1 cellular context compared by ENCODE assay signal in genomic region chr18:68714707-68715496, GRCh38.
TF ChIP-seq lines count a peak whose summit lies in the region.

A gene with protein sequence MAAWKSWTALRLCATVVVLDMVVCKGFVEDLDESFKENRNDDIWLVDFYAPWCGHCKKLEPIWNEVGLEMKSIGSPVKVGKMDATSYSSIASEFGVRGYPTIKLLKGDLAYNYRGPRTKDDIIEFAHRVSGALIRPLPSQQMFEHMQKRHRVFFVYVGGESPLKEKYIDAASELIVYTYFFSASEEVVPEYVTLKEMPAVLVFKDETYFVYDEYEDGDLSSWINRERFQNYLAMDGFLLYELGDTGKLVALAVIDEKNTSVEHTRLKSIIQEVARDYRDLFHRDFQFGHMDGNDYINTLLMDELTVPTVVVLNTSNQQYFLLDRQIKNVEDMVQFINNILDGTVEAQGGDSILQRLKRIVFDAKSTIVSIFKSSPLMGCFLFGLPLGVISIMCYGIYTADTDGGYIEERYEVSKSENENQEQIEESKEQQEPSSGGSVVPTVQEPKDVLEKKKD (minus strand): TSS chr18:68715108. CDS start chr18:68714981, 127 bp downstream.

TF ChIP-seq in HepG2, 621 proteins besides CTCF, POLR2A, EP300 and RAD21 (continued from another document and continues in another):
- TF ChIP-seq, protein P1, sequence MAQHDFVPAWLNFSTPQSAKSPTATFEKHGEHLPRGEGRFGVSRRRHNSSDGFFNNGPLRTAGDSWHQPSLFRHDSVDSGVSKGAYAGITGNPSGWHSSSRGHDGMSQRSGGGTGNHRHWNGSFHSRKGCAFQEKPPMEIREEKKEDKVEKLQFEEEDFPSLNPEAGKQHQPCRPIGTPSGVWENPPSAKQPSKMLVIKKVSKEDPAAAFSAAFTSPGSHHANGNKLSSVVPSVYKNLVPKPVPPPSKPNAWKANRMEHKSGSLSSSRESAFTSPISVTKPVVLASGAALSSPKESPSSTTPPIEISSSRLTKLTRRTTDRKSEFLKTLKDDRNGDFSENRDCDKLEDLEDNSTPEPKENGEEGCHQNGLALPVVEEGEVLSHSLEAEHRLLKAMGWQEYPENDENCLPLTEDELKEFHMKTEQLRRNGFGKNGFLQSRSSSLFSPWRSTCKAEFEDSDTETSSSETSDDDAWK (CRISPR knock-in tag; IDR thresholded peaks at IDR 0.05) = no peak
- TF ChIP-seq, protein P2, sequence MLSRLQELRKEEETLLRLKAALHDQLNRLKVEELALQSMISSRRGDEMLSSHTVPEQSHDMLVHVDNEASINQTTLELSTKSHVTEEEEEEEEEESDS (CRISPR knock-in tag; IDR thresholded peaks at IDR 0.05; ENCODE audit: borderline replicate concordance) = peak; percentile 79; the same call in 1 of the 2 replicates
- TF ChIP-seq SRSF9 (IDR thresholded peaks at IDR 0.05; ENCODE audit: borderline replicate concordance, insufficient read depth, low read depth, low read length, poor library complexity, severe bottlenecking) (no peak), ZSCAN20 (CRISPR knock-in tag; IDR thresholded peaks at IDR 0.05; ENCODE audit: borderline replicate concordance) (no peak; the same call in 1 of the 2 replicates), ISL2 (CRISPR knock-in tag; IDR thresholded peaks at IDR 0.05) (peak; percentile 72), BRF2 (CRISPR knock-in tag; IDR thresholded peaks at IDR 0.05) (peak; percentile 85; the same call in 1 of the 2 replicates), TEAD2 (CRISPR knock-in tag; IDR thresholded peaks at IDR 0.05) (peak; percentile 70; the same call in 1 of the 2 replicates), SNAI1 (CRISPR knock-in tag; IDR thresholded peaks at IDR 0.05; ENCODE audit: borderline replicate concordance) (peak; percentile 82), NRL (CRISPR knock-in tag; IDR thresholded peaks at IDR 0.05; ENCODE audit: borderline replicate concordance) (peak; percentile 96; the same call in 1 of the 2 replicates), RBFOX2 (IDR thresholded peaks at IDR 0.05; ENCODE audit: low read depth, low read length) (peak; percentile 89), HNF4G (IDR thresholded peaks at IDR 0.05; ENCODE audit: borderline replicate concordance, low read depth, low read length) (0 out of 2 replicates have a peak, but pooled peaks have one; percentile 3), HNF4G (CRISPR knock-in tag; IDR thresholded peaks at IDR 0.05; ENCODE audit: borderline replicate concordance, low read depth) (0 out of 2 replicates have a peak, but pooled peaks have one; percentile 51), SP140L (CRISPR knock-in tag; IDR thresholded peaks at IDR 0.05; ENCODE audit: borderline replicate concordance) (0 out of 2 replicates have a peak, but pooled peaks have one; percentile 28), ZNF619 (CRISPR knock-in tag; IDR thresholded peaks at IDR 0.05) (peak; percentile 44; the same call in 1 of the 2 replicates), SP2 (CRISPR knock-in tag; IDR thresholded peaks at IDR 0.05) (peak; percentile 54), EED (CRISPR knock-in tag; IDR thresholded peaks at IDR 0.05) (peak; percentile 93; the same call in 1 of the 2 replicates), STAG1 (CRISPR knock-in tag; IDR thresholded peaks at IDR 0.05) (no peak), ZNF382 (CRISPR knock-in tag; IDR thresholded peaks at IDR 0.05; ENCODE audit: borderline replicate concordance) (no peak), SMAD1 (CRISPR knock-in tag; IDR thresholded peaks at IDR 0.05; ENCODE audit: borderline replicate concordance, low read depth) (peak; percentile 76; the same call in 1 of the 2 replicates), ZNF589 (CRISPR knock-in tag; conservative IDR thresholded peaks at IDR 0.05) (peak; percentile 95), ZBTB42 (CRISPR knock-in tag; IDR thresholded peaks at IDR 0.05) (peak; percentile 87; the same call in 1 of the 2 replicates), ZNF660 (CRISPR knock-in tag; IDR thresholded peaks at IDR 0.05; ENCODE audit: borderline replicate concordance, low read depth) (no peak), ZFYVE20 (CRISPR knock-in tag; IDR thresholded peaks at IDR 0.05; ENCODE audit: borderline replicate concordance, low read depth) (no peak), ZNF691 (CRISPR knock-in tag; IDR thresholded peaks at IDR 0.05; ENCODE audit: borderline replicate concordance, low read depth) (peak; percentile 67; the same call in 1 of the 2 replicates), ZNF251 (CRISPR knock-in tag; IDR thresholded peaks at IDR 0.05) (no peak), ELF1 (CRISPR knock-in tag; IDR thresholded peaks at IDR 0.05) (peak; percentile 81), HMGXB3 (CRISPR knock-in tag; IDR thresholded peaks at IDR 0.05; ENCODE audit: borderline replicate concordance) (no peak), ZNF564 (CRISPR knock-in tag; IDR thresholded peaks at IDR 0.05) (peak; percentile 92; the same call in 1 of the 2 replicates), ZHX1 (CRISPR knock-in tag; IDR thresholded peaks at IDR 0.05; ENCODE audit: low read depth) (0 out of 2 replicates have a peak, but pooled peaks have one; percentile 11), ZNF296 (CRISPR knock-in tag; conservative IDR thresholded peaks at IDR 0.05) (no peak), ZNF761 (CRISPR knock-in tag; conservative IDR thresholded peaks at IDR 0.05) (peak; percentile 83; the same call in 1 of the 2 replicates), ZSCAN25 (CRISPR knock-in tag; IDR thresholded peaks at IDR 0.05) (peak; percentile 69; the same call in 1 of the 2 replicates), ZNF772 (CRISPR knock-in tag; IDR thresholded peaks at IDR 0.05) (peak; percentile 88), SAP130 (CRISPR knock-in tag; IDR thresholded peaks at IDR 0.05; ENCODE audit: low read depth) (peak; percentile 76), ZBTB20 (CRISPR knock-in tag; IDR thresholded peaks at IDR 0.05; ENCODE audit: borderline replicate concordance, low read depth) (peak; percentile 81; the same call in 1 of the 2 replicates), ZNF546 (CRISPR knock-in tag; conservative IDR thresholded peaks at IDR 0.05) (peak; percentile 93; the same call in 1 of the 2 replicates), CAMTA2 (CRISPR knock-in tag; IDR thresholded peaks at IDR 0.05; ENCODE audit: borderline replicate concordance) (peak; percentile 90; the same call in 1 of the 2 replicates), ATF3 (CRISPR knock-in tag; IDR thresholded peaks at IDR 0.05) (no peak), ZNF550 (CRISPR knock-in tag; IDR thresholded peaks at IDR 0.05; ENCODE audit: borderline replicate concordance) (0 out of 2 replicates have a peak, but pooled peaks have one; percentile 59), CHD2 (IDR thresholded peaks at IDR 0.05; ENCODE audit: low read depth, low read length) (no peak), JDP2 (CRISPR knock-in tag; IDR thresholded peaks at IDR 0.05; ENCODE audit: borderline replicate concordance) (no peak; the same call in 1 of the 2 replicates), ZFP62 (CRISPR knock-in tag; IDR thresholded peaks at IDR 0.05) (no peak)
- TF ChIP-seq, protein P3, sequence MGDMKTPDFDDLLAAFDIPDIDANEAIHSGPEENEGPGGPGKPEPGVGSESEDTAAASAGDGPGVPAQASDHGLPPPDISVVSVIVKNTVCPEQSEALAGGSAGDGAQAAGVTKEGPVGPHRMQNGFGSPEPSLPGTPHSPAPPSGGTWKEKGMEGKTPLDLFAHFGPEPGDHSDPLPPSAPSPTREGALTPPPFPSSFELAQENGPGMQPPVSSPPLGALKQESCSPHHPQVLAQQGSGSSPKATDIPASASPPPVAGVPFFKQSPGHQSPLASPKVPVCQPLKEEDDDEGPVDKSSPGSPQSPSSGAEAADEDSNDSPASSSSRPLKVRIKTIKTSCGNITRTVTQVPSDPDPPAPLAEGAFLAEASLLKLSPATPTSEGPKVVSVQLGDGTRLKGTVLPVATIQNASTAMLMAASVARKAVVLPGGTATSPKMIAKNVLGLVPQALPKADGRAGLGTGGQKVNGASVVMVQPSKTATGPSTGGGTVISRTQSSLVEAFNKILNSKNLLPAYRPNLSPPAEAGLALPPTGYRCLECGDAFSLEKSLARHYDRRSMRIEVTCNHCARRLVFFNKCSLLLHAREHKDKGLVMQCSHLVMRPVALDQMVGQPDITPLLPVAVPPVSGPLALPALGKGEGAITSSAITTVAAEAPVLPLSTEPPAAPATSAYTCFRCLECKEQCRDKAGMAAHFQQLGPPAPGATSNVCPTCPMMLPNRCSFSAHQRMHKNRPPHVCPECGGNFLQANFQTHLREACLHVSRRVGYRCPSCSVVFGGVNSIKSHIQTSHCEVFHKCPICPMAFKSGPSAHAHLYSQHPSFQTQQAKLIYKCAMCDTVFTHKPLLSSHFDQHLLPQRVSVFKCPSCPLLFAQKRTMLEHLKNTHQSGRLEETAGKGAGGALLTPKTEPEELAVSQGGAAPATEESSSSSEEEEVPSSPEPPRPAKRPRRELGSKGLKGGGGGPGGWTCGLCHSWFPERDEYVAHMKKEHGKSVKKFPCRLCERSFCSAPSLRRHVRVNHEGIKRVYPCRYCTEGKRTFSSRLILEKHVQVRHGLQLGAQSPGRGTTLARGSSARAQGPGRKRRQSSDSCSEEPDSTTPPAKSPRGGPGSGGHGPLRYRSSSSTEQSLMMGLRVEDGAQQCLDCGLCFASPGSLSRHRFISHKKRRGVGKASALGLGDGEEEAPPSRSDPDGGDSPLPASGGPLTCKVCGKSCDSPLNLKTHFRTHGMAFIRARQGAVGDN (CRISPR knock-in tag; IDR thresholded peaks at IDR 0.05) = peak; percentile 99
- TF ChIP-seq, protein P4, sequence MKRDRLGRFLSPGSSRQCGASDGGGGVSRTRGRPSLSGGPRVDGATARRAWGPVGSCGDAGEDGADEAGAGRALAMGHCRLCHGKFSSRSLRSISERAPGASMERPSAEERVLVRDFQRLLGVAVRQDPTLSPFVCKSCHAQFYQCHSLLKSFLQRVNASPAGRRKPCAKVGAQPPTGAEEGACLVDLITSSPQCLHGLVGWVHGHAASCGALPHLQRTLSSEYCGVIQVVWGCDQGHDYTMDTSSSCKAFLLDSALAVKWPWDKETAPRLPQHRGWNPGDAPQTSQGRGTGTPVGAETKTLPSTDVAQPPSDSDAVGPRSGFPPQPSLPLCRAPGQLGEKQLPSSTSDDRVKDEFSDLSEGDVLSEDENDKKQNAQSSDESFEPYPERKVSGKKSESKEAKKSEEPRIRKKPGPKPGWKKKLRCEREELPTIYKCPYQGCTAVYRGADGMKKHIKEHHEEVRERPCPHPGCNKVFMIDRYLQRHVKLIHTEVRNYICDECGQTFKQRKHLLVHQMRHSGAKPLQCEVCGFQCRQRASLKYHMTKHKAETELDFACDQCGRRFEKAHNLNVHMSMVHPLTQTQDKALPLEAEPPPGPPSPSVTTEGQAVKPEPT (CRISPR knock-in tag; IDR thresholded peaks at IDR 0.05; ENCODE audit: low read depth) = peak; percentile 75; the same call in 1 of the 2 replicates
